Comparison of ENCODE assay signal across 28 cellular contexts in the genomic region with DNA sequence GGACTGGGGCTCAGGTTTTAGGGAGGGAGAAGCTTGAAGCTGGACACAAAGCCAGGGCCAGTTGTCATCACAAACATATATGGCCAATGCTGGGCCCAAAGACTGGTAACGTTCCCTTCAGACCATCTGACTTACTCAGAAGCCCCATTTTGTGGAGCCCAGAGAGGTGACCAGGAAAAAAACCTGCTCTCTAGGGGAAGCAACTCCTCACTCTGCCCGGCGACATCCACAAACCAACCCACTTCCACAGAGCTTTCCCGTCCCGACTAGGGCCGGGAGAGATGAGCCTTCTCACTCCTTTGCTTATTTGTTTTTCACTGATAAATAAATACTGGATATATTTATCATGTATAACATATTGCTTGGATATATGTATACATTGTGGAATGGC.
"Had no signal": no experiment of that assay in that cellular context is flagged by ENCODE, and none has a peak within 500 bp of the region (broad histone marks: within the 10 kb centered on the region; RNA-seq: fewer than 3 reads in every experiment).

No MANE protein-coding gene starts in this region.

- H3K27ac Mint-ChIP-seq: activated CD4-positive, alpha-beta T cell treated with anti-CD3 and anti-CD28 coated beads for 36 hours; activated CD4-positive, alpha-beta T cell treated with anti-CD3 and anti-CD28 coated beads, Interleukin-2, amount 10 ng/mL, durations not matched to agents 7 days and 5 days; activated naive CD4-positive, alpha-beta T cell treated with anti-CD3 and anti-CD28 coated beads for 36 hours; activated naive CD8-positive, alpha-beta T cell; activated naive CD8-positive, alpha-beta T cell treated with anti-CD3 and anti-CD28 coated beads, Interleukin-2, amount 50 U/mL, for 24 hours; activated T-cell treated with anti-CD3 and anti-CD28 coated beads, Interleukin-2, amount 50 U/mL, for 24 hours; activated T-helper 2 cell treated with anti-CD3 and anti-CD28 coated beads, Interferon-gamma antibody, Interleukin-2, Interleukin-4, amounts not matched to agents 10 μg/mL and 5 μg/mL and 100 μg/mL, durations not matched to agents 14 hours and 24 hours and 36 hours; brain; T-helper 1 cell treated with Interleukin-12 subunit alpha and Interleukin-12 subunit beta and Interleukin-4 antibody, amounts not matched to agents 30 μg/mL and 1 μg/mL, for 36 hours; T-helper 2 cell treated with Interferon-gamma antibody and Interleukin-4, amounts not matched to agents 5 μg/mL and 100 μg/mL, for 36 hours; WTC11 had no signal

- DNase-seq: activated CD4-positive, alpha-beta T cell treated with anti-CD3 and anti-CD28 coated beads for 36 hours; activated CD4-positive, alpha-beta T cell treated with anti-CD3 and anti-CD28 coated beads, Interleukin-2, amount 10 ng/mL, durations not matched to agents 7 days and 5 days; activated CD4-positive, alpha-beta T cell treated with anti-CD3 and anti-CD28 coated beads, Interleukin-2, amount 50 U/mL, for 48 hours; activated gamma-delta T cell; activated naive CD4-positive, alpha-beta T cell treated with anti-CD3 and anti-CD28 coated beads for 36 hours; activated naive CD8-positive, alpha-beta T cell treated with anti-CD3 and anti-CD28 coated beads, Interleukin-2, amount 50 U/mL, for 24 hours; activated T-cell treated with anti-CD3 and anti-CD28 coated beads, Interleukin-2, amount 50 U/mL, for 24 hours; anterior cingulate cortex; caudate nucleus; cerebellar nuclear complex; NCI-H1048; NCI-H1105 treated with DMSO at 0.1 percent for 48 hours; NCI-H1436; NCI-H1694; NCI-H1930; NCI-H2081 treated with DMSO at 0.1 percent for 48 hours; NCI-H226; NCI-H446 treated with DMSO at 0.1 percent for 48 hours; NCI-H524 treated with DMSO at 0.1 percent for 48 hours; SK-N-SH had no signal

- H3K36me3 Mint-ChIP-seq: activated naive CD8-positive, alpha-beta T cell; brain; WTC11 had no signal

- H3K9me3 Mint-ChIP-seq: activated CD4-positive, alpha-beta T cell treated with anti-CD3 and anti-CD28 coated beads, Interleukin-2, amount 10 ng/mL, durations not matched to agents 7 days and 5 days; activated naive CD4-positive, alpha-beta T cell treated with anti-CD3 and anti-CD28 coated beads for 36 hours; activated naive CD8-positive, alpha-beta T cell treated with anti-CD3 and anti-CD28 coated beads, Interleukin-2, amount 50 U/mL, for 24 hours; activated T-cell treated with anti-CD3 and anti-CD28 coated beads, Interleukin-2, amount 50 U/mL, for 24 hours; activated T-helper 2 cell treated with anti-CD3 and anti-CD28 coated beads, Interferon-gamma antibody, Interleukin-2, Interleukin-4, amounts not matched to agents 10 μg/mL and 5 μg/mL and 100 μg/mL, durations not matched to agents 14 hours and 24 hours and 36 hours; T-helper 1 cell treated with Interleukin-12 subunit alpha and Interleukin-12 subunit beta and Interleukin-4 antibody, amounts not matched to agents 30 μg/mL and 1 μg/mL, for 36 hours; T-helper 2 cell treated with Interferon-gamma antibody and Interleukin-4, amounts not matched to agents 5 μg/mL and 100 μg/mL, for 36 hours; WTC11 had no signal

- H3K4me1 ChIP-seq: SJSA1 had no signal

- H3K9ac ChIP-seq: SK-N-SH had no signal

- H3K4me1 Mint-ChIP-seq: activated CD4-positive, alpha-beta T cell treated with anti-CD3 and anti-CD28 coated beads for 36 hours; activated CD4-positive, alpha-beta T cell treated with anti-CD3 and anti-CD28 coated beads, Interleukin-2, amount 10 ng/mL, durations not matched to agents 7 days and 5 days; activated naive CD8-positive, alpha-beta T cell treated with anti-CD3 and anti-CD28 coated beads, Interleukin-2, amount 50 U/mL, for 24 hours; brain had no signal

- H3K36me3 ChIP-seq: MG63, SJSA1 had no signal

- H3K4me3 ChIP-seq: MG63, SJSA1 had no signal

- H3K27me3 ChIP-seq: MG63, SJSA1 had no signal

- H3K9me3 ChIP-seq: MG63, SK-N-SH had no signal

- H3K27ac ChIP-seq: SJSA1 had no signal

- H3K4me3 Mint-ChIP-seq: activated CD4-positive, alpha-beta T cell treated with anti-CD3 and anti-CD28 coated beads for 36 hours; activated CD4-positive, alpha-beta T cell treated with anti-CD3 and anti-CD28 coated beads, Interleukin-2, amount 10 ng/mL, durations not matched to agents 7 days and 5 days; activated naive CD4-positive, alpha-beta T cell treated with anti-CD3 and anti-CD28 coated beads for 36 hours; activated naive CD8-positive, alpha-beta T cell; activated naive CD8-positive, alpha-beta T cell treated with anti-CD3 and anti-CD28 coated beads, Interleukin-2, amount 50 U/mL, for 24 hours; activated T-cell treated with anti-CD3 and anti-CD28 coated beads, Interleukin-2, amount 50 U/mL, for 24 hours; brain; T-helper 1 cell treated with Interleukin-12 subunit alpha and Interleukin-12 subunit beta and Interleukin-4 antibody, amounts not matched to agents 30 μg/mL and 1 μg/mL, for 36 hours; T-helper 2 cell treated with Interferon-gamma antibody and Interleukin-4, amounts not matched to agents 5 μg/mL and 100 μg/mL, for 36 hours; WTC11 had no signal
